ENCODE assay signal across 9 cellular contexts in the genomic region with DNA sequence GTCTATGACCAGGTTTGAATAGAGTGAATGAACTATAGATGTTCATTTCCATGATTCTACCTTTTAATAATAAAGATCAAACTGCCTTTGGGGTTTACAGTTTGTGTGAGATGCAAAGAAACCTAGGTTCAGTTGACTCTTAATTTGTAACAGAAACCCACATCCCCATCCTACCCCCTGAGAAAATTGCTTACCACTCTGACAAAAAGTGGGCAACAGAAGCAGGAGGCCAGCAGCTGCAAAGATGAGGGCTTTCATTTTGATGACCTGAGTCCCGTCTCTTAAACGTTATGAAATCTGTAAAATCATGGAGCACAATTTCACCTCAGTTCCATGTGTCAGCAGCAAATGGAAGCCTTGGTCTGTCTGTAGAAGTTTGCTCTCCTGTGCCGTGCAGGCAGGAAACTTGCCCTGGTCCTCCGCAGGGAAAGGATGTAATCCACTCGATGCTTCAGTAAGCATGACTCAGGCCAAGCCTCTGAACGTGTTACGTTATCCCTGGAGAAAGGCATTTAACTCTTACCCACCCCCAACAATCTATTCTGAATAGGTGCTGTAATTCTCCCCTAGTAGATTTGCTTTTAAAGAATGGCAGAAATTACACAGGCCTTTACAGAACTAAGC. TPM values are rescaled to one million over a fixed set of nuclear protein-coding genes. Genes with fewer than 3 reads are reported as not detected.
A peak's percentile ranks its signal among the peaks of the same experiment; 100 is the strongest.
DNase-seq lines count a peak whose midpoint lies in the region; ATAC-seq, FAIRE-seq and TF ChIP-seq lines count a peak whose summit lies in the region.
"Had no signal": no experiment of that assay in that cellular context is flagged by ENCODE, and none has a peak within 500 bp of the region (broad histone marks: within the 10 kb centered on the region; RNA-seq: fewer than 3 reads in every experiment).

A gene with protein sequence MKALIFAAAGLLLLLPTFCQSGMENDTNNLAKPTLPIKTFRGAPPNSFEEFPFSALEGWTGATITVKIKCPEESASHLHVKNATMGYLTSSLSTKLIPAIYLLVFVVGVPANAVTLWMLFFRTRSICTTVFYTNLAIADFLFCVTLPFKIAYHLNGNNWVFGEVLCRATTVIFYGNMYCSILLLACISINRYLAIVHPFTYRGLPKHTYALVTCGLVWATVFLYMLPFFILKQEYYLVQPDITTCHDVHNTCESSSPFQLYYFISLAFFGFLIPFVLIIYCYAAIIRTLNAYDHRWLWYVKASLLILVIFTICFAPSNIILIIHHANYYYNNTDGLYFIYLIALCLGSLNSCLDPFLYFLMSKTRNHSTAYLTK (minus strand): TSS at position 431 of the 624 bp plus-strand sequence. CDS start 173 bp downstream, at position 258.

- H3K4me3 ChIP-seq in A549 (peak within 1 kb of the TSS; percentile 36), HFF-Myc (replicated peaks; ENCODE audit: low read depth, low read length) (peak within 1 kb of the TSS; percentile 53), K562 (no peak within 1 kb of the TSS)

- H3K4me2 ChIP-seq in A549 (peak within 1 kb of the TSS; percentile 81), K562 (ENCODE audit: insufficient read depth, low read length) (peak within 1 kb of the TSS; percentile 38; the same call in 1 of the 2 replicates)

- CTCF ChIA-PET in A549 (lab: Yijun Ruan, JAX) (interaction anchor here (2.5 kb wide), 1 partner anchor 27 kb away, joined by 5 read pairs; no protein-coding TSS in a partner anchor), K562 (lab: Yijun Ruan, JAX; ENCODE audit: low intra/inter-chr PET ratio) (no interaction called here)

- no peaks in the 10 kb centered on the region for H4K20me1 ChIP-seq in K562 (replicated peaks; ENCODE audit: control insufficient read depth, insufficient read depth, low read length)

- no peaks in the 10 kb centered on the region for H3K27me3 ChIP-seq in K562 (ENCODE audit: control insufficient read depth in 2 of 2, insufficient read depth in 2 of 2, low read length in 2 of 2)

- no peaks in the 10 kb centered on the region for H3K79me2 ChIP-seq in K562 (ENCODE audit: control insufficient read depth, insufficient read depth, low read length)

- H3K4me1 ChIP-seq in A549 (peaks cover 14% of the 10 kb centered on the region; the same call in 2 of the 3 replicates), K562 (replicated peaks in 1 of 2; ENCODE audit: control insufficient read depth in 2 of 2, insufficient read depth in 2 of 2, low read length in 2 of 2) (peaks cover 0 to 17% of the 10 kb centered on the region in 2 experiments; a peak in 3 of 5 replicates)

- ATAC-seq in A549 (peak; percentile 97 to 98), K562 (peak; percentile 80), HG02970 (IDR thresholded peaks at IDR 0.05; ENCODE audit: low FRiP score, unreplicated experiment) (no peak), HG03280 (IDR thresholded peaks at IDR 0.05; ENCODE audit: unreplicated experiment) (no peak), GM21423 (IDR thresholded peaks at IDR 0.05; ENCODE audit: unreplicated experiment) (no peak)
- ATAC-seq: activated CD4-positive, alpha-beta T cell treated with anti-CD3 and anti-CD28 coated beads for 36 hours had no signal

- TF ChIP-seq CTCF in A549 (IDR thresholded peaks at IDR 0.05) (no peak), HFF-Myc (IDR thresholded peaks at IDR 0.05; ENCODE audit: low read depth, low read length, missing control alignments) (no peak), K562 (IDR thresholded peaks at IDR 0.05 in 2 of 3, conservative IDR thresholded peaks at IDR 0.05 in 1 of 3; ENCODE audit: insufficient read depth in 2 of 3, low read depth in 1 of 3, low read length in 3 of 3) (no peak)

- peak; percentile 52 to 89 for DNase-seq in A549 (ENCODE audit: low read depth in 1 of 2, low spot score in 1 of 2)
- peak; percentile 76 for DNase-seq in HFF-Myc (ENCODE audit: extremely low read depth, low read depth)
- DNase-seq in K562 (ENCODE audit: extremely low read depth in 1 of 4, low spot score in 3 of 4), result peak; percentile 12 to 56 (median 28)
- peak; percentile 91 for DNase-seq in iris pigment epithelial cell (ENCODE audit: low read depth)
- DNase-seq in NOMO-1 treated with dmso at 0.1 percent for 144 hours (lab: John Stamatoyannopoulos, UW; ENCODE audit: unreplicated experiment), result no peak
- DNase-seq: activated CD4-positive, alpha-beta T cell treated with anti-CD3 and anti-CD28 coated beads for 36 hours had no signal

- TF ChIP-seq RAD21 in A549 (conservative IDR thresholded peaks at IDR 0.05 in 1 of 2, IDR thresholded peaks at IDR 0.05 in 1 of 2) (no peak), K562 (CRISPR knock-in tag; conservative IDR thresholded peaks at IDR 0.05 in 1 of 2, IDR thresholded peaks at IDR 0.05 in 1 of 2) (no peak)

- intact Hi-C loops in K562 (cut with micrococcal nuclease), result no loop called here

- TF ChIP-seq POLR2A in A549 (IDR thresholded peaks at IDR 0.05; ENCODE audit: low read length), result no peak
- no peak for TF ChIP-seq POLR2A in K562 (conservative IDR thresholded peaks at IDR 0.05)

- WGBS in A549 (ENCODE audit: missing lambda C conversion rate), result 2% methylated on average over 7 of the region's 7 CpGs
- WGBS in K562 (ENCODE audit: insufficient coverage, low coverage, missing lambda C conversion rate), result 25% methylated on average over 7 of the region's 7 CpGs

- H2AFZ ChIP-seq in K562 (ENCODE audit: low read depth, low read length), result peak within 1 kb of the TSS; percentile 35; the same call in 1 of the 2 replicates

- no peaks in the 10 kb centered on the region for H3K9me3 ChIP-seq in A549
- no peaks in the 10 kb centered on the region for H3K9me3 ChIP-seq in K562 (replicated peaks; ENCODE audit: control insufficient read depth, insufficient read depth, low read depth, low read length)

- H3K36me3 ChIP-seq in K562 (ENCODE audit: control insufficient read depth, insufficient read depth, low read length), result no peaks in the 10 kb centered on the region

- POLR2A ChIA-PET in A549 (lab: Yijun Ruan, JAX) (no interaction called here), K562 (lab: Yijun Ruan, JAX) (interaction anchor here (0.5 kb wide), 1 partner anchor 23 kb away, joined by 3 read pairs; no protein-coding TSS in a partner anchor)

- no peak within 1 kb of the TSS for H3K9ac ChIP-seq in K562 (ENCODE audit: insufficient read depth in 1 of 2, low read depth in 2 of 2, low read length in 2 of 2)

- TF ChIP-seq EP300 in A549 (IDR thresholded peaks at IDR 0.05) (no peak), K562 (IDR thresholded peaks at IDR 0.05; ENCODE audit: low read length) (no peak)

- H3K27ac ChIP-seq in A549, result peak within 1 kb of the TSS; percentile 69 to 84
- H3K27ac ChIP-seq in K562 (ENCODE audit: extremely low read depth, low read depth, low read length), result no peak within 1 kb of the TSS

- BruUV-seq in K562 (replicated peaks; lab: Mats Ljungman, UMichigan), result no TSS peak

- in situ Hi-C loops in K562 (cut with MboI), result no loop called here

- FAIRE-seq in A549 (lab: Jason Lieb, UNC), result peak; percentile 59
- FAIRE-seq in K562 (lab: Jason Lieb, UNC), result peak; percentile 79

- no peaks in the 10 kb centered on the region for H3K9me1 ChIP-seq in K562 (ENCODE audit: control insufficient read depth, insufficient read depth, low read length)

TF ChIP-seq in A549, 52 proteins besides CTCF, POLR2A, EP300 and RAD21 (continues in another document):
- peak; percentile 69 for TF ChIP-seq NFE2L2 (conservative IDR thresholded peaks at IDR 0.05; ENCODE audit: low read length)
- peak; percentile 69 for TF ChIP-seq MAFK (IDR thresholded peaks at IDR 0.05; ENCODE audit: partially characterized antibody)

RNA-seq across cellular contexts. Expression of the gene that starts here (rescaled TPM):
- polyA plus RNA-seq in A549 (2011; rRNA removed), result 44.7 and 54.0 TPM in 2 replicates
- polyA plus RNA-seq in A549 (2012; cell fraction: cytosol; rRNA removed), result 13.7 and 22.4 TPM in 2 replicates
- polyA plus RNA-seq in A549 (2012; cell fraction: nucleus; rRNA removed), result 7.6 and 10.0 TPM in 2 replicates
- 5.6 to 6.3 TPM (median 6.2 TPM) in 3 replicates for polyA plus RNA-seq in A549 (2017; fragmentation: RNase III; extraction: RNeasy Plus Mini Kit Qiagen cat#74134 plus additional on column Dnase treatment)
- polyA minus RNA-seq in A549 (2011; rRNA and poly(A)+ RNA removed), result 48.6 and 55.3 TPM in 2 replicates
- total RNA-seq in K562 (2011; cell fraction: chromatin; rRNA removed; ENCODE audit: low replicate concordance), result 0.30 and 0.99 TPM in 2 replicates
- total RNA-seq in K562 (2011; cell fraction: nucleolus; rRNA removed), result 0.26 and 0.33 TPM in 2 replicates
- 0.66 and 0.76 TPM in 2 replicates for total RNA-seq in K562 (2011; cell fraction: nucleoplasm; rRNA removed)
- not detected in 2 replicates for total RNA-seq in K562 (2014; rRNA removed)
- 0.10 TPM in 1 of 2 replicates, not detected in the other for total RNA-seq in K562 (2014; rRNA removed; fragmentation: Illumina TruSeq; extraction: Trizol)
- total RNA-seq in K562 (2015; rRNA removed; fragmentation: Illumina TruSeq; extraction: Trizol), result not detected in 2 replicates
- 0.07 and 0.09 TPM in 2 replicates for total RNA-seq in K562 (2021)
- polyA plus RNA-seq in K562 (2011; rRNA removed), result 0.07 and 0.14 TPM in 2 replicates
- 0.06 and 0.32 TPM in 2 replicates for polyA plus RNA-seq in K562 (2011; cell fraction: cytosol; rRNA removed)
- polyA plus RNA-seq in K562 (2011; cell fraction: nucleus; rRNA removed), result 0.09 and 0.25 TPM in 2 replicates
- polyA plus RNA-seq in K562 (2012), result 0.14 and 0.17 TPM in 2 replicates
- 0.10 and 0.12 TPM in 2 replicates for polyA plus RNA-seq in K562 (2014; fragmentation: Illumina TruSeq; extraction: Trizol)
- polyA plus RNA-seq in K562 (2014; fragmentation: Nextera tagmentation; extraction: Ambion mirVana), result under 1 TPM; 0.03 to 0.06 TPM
- polyA plus RNA-seq in K562 (2014; rRNA removed), result 0.05 TPM in 1 of 2 replicates, not detected in the other
- 0.14 and 0.30 TPM in 2 replicates for polyA minus RNA-seq in K562 (2011; rRNA and poly(A)+ RNA removed)
- polyA minus RNA-seq in K562 (2011; cell fraction: cytosol; rRNA and poly(A)+ RNA removed), result not detected in 2 replicates
- polyA minus RNA-seq in K562 (2011; cell fraction: nucleus; rRNA and poly(A)+ RNA removed), result 0.11 TPM in 1 of 2 replicates, not detected in the other
- total RNA-seq: activated CD4-positive, alpha-beta T cell treated with anti-CD3 and anti-CD28 coated beads for 36 hours had no signal

Comparison
In these comparisons a context has a peak if more than half of its experiments do, and no peak if none do; other contexts are left out.
1. RNA of the gene that starts here (polyA plus RNA-seq): 5.6 to 54.0 TPM in A549; 0.03 to 0.32 TPM in K562; every median in the first group is over 4 times any median in the second.
2. Peak in DNase-seq, ATAC-seq and H3K4me2 ChIP-seq in K562; RNA of the gene not detected or under 1 TPM.
3. ATAC-seq: peak in A549 (2 of 2); none in HG02970 (single experiment), HG03280 (single experiment) and GM21423 (single experiment).
4. Of the 35 proteins assayed by ChIP-seq in both K562 and A549: peak only in K562: none; only in A549: MAFK and MAX; in both: none; in neither: 31; mixed calls (peak in some experiments, not most) for 2.